Comparison of ENCODE assay signal across 8 cellular contexts in genomic region chr6:70956191-70956450, GRCh38. TPM values are rescaled to one million over a fixed set of nuclear protein-coding genes. Genes with fewer than 3 reads are reported as not detected.
DNase-seq lines count a peak whose midpoint lies in the region; ATAC-seq, FAIRE-seq and TF ChIP-seq lines count a peak whose summit lies in the region.

No MANE protein-coding gene starts in this region.

- WGBS in pancreas, 2 donors, result 1 to 2% methylated on average over 26 to 27 of the region's 27 CpGs

- H3K4me1 Mint-ChIP-seq in IgD-negative memory B cell (peaks cover 7 to 9% (median 8%) of the 10 kb centered on the region in 3 donors), endothelial cell (ENCODE audit: unreplicated experiment) (peaks cover 2% of the 10 kb centered on the region)

- H3K9me3 Mint-ChIP-seq in IgD-negative memory B cell (peaks cover 0 to 4% (median 0%) of the 10 kb centered on the region in 3 donors), endothelial cell (ENCODE audit: unreplicated experiment) (no peaks in the 10 kb centered on the region)

- no peaks in the 10 kb centered on the region for H3K9me3 ChIP-seq in pancreas

- H3K27ac ChIP-seq in pancreas, result no peak overlapping the region

- H3K36me3 Mint-ChIP-seq in IgD-negative memory B cell, result peaks cover 4% of the 10 kb centered on the region
- H3K36me3 Mint-ChIP-seq in endothelial cell (ENCODE audit: low read depth, unreplicated experiment), result no peaks in the 10 kb centered on the region

- DNase-seq in GM12865 (ENCODE audit: low read depth) (no peak), endothelial cell (ENCODE audit: low spot score) (no peak), pancreas (no peak), NCI-H446 treated with DMSO at 0.1 percent for 48 hours (lab: John Stamatoyannopoulos, UW) (no peak), SHP77 (lab: John Stamatoyannopoulos, UW) (no peak)
- no peak for DNase-seq in effector CD8-positive, alpha-beta T cell (lab: John Stamatoyannopoulos, UW)

- H3K4me3 ChIP-seq in GM12865 (ENCODE audit: low read depth, low read length) (peak overlapping the region; percentile 11), pancreas (peak overlapping the region; percentile 40 to 54 (median 46))

- H3K4me3 Mint-ChIP-seq in IgD-negative memory B cell (peak overlapping the region; percentile 41 to 90 (median 80)), endothelial cell (ENCODE audit: unreplicated experiment) (peak overlapping the region; percentile 81)

- peaks cover 38% of the 10 kb centered on the region for H3K27me3 Mint-ChIP-seq in IgD-negative memory B cell
- H3K27me3 Mint-ChIP-seq in endothelial cell (ENCODE audit: unreplicated experiment), result peaks cover 22% of the 10 kb centered on the region

- H3K27ac Mint-ChIP-seq in IgD-negative memory B cell, result no peak overlapping the region
- no peak overlapping the region for H3K27ac Mint-ChIP-seq in endothelial cell (ENCODE audit: unreplicated experiment)

- H3K27me3 ChIP-seq in pancreas, result no peaks in the 10 kb centered on the region

- FAIRE-seq in pancreas (lab: Jason Lieb, UNC), result no peak

- ATAC-seq in pancreas, result peak in 3 of 4 donors; percentile 12 to 23 (median 15)
- ATAC-seq in HG02642 (IDR thresholded peaks at IDR 0.05; ENCODE audit: poor library complexity, unreplicated experiment), result no peak

- no peak for TF ChIP-seq CTCF in GM12865 (IDR thresholded peaks at IDR 0.05; ENCODE audit: insufficient read depth, low read depth, low read length, missing control alignments)
- peak; percentile 50 for TF ChIP-seq CTCF in endothelial cell (IDR thresholded peaks at IDR 0.05; ENCODE audit: unreplicated experiment)
- peak in 1 of 4 donors; percentile 16 for TF ChIP-seq CTCF in pancreas (IDR thresholded peaks at IDR 0.05)

- H3K4me1 ChIP-seq in pancreas, result peaks cover 0 to 4% (median 0%) of the 10 kb centered on the region in 3 donors

- intact Hi-C loops in pancreas (cut with DNase I), result no loop called here

- H3K36me3 ChIP-seq in pancreas, result no peaks in the 10 kb centered on the region

RNA-seq across cellular contexts. Expression of gene B3GAT2, which starts 0.7 kb away (rescaled TPM):
- polyA plus RNA-seq in IgD-negative memory B cell (0.23 TPM), pancreas (under 1 TPM; 0.04 to 0.12 TPM)
- total RNA-seq in endothelial cell (ENCODE audit: unreplicated experiment) (0.08 TPM), pancreas (under 1 TPM in 2 of 6 donors, not detected in 4; 0.03 to 0.06 TPM)
